In genomic region chr5:125277494-125278154, GRCh38 we compare ENCODE assay signal across 12 cellular contexts.
DNase-seq lines count a peak whose midpoint lies in the region; ATAC-seq and TF ChIP-seq lines count a peak whose summit lies in the region.
"Had no signal": no experiment of that assay in that cellular context is flagged by ENCODE, and none has a peak within 500 bp of the region (broad histone marks: within the 10 kb centered on the region; RNA-seq: fewer than 3 reads in every experiment).

No MANE protein-coding gene starts in this region.

- peak overlapping the region; percentile 63 for H3K27ac ChIP-seq in RWPE1
- no peak overlapping the region for H3K27ac ChIP-seq in ovary
- H3K27ac ChIP-seq: upper lobe of left lung had no signal

- no peaks in the 10 kb centered on the region for H3K36me3 ChIP-seq in ovary
- H3K36me3 ChIP-seq: upper lobe of left lung had no signal

- no peaks in the 10 kb centered on the region for H3K4me1 ChIP-seq in ovary (ENCODE audit: insufficient read depth)
- H3K4me1 ChIP-seq: upper lobe of left lung had no signal

- TF ChIP-seq POLR2A in ovary (IDR thresholded peaks at IDR 0.05): no peak

- H3K4me3 ChIP-seq in fibroblast of the aortic adventitia (ENCODE audit: low read depth, low read length) (no peak overlapping the region), skeletal muscle cell (ENCODE audit: low read depth, low read length) (no peak overlapping the region), ovary (no peak overlapping the region)
- H3K4me3 ChIP-seq: upper lobe of left lung had no signal

- H3K27me3 ChIP-seq in ovary: no peaks in the 10 kb centered on the region
- H3K27me3 ChIP-seq: upper lobe of left lung had no signal

- WGBS in ovary, 3 donors: 86 to 92% (median 86%) methylated on average over 3 of the region's 3 CpGs

- no peak for TF ChIP-seq EP300 in ovary (IDR thresholded peaks at IDR 0.05)

- TF ChIP-seq CTCF in RWPE1 (conservative IDR thresholded peaks at IDR 0.05; ENCODE audit: low read depth): no peak
- no peak for TF ChIP-seq CTCF in fibroblast of the aortic adventitia (IDR thresholded peaks at IDR 0.05; ENCODE audit: insufficient read depth, low read length)
- TF ChIP-seq CTCF in ovary (IDR thresholded peaks at IDR 0.05): no peak

- no peaks in the 10 kb centered on the region for H3K9me3 ChIP-seq in ovary
- H3K9me3 ChIP-seq: upper lobe of left lung had no signal

- CTCF ChIA-PET in RWPE1 (lab: Yijun Ruan, JAX): interaction anchor here (0.8 kb wide), 1 partner anchor 11 kb away, joined by 3 read pairs; no protein-coding TSS in a partner anchor

- intact Hi-C loops in ovary (cut with DNase I): no loop called here

- POLR2A ChIA-PET in RWPE1 (lab: Yijun Ruan, JAX; ENCODE audit: low non-redundant PET): no interaction called here

- DNase-seq in GM04503 (ENCODE audit: low read depth) (peak; percentile 52), RWPE1 (ENCODE audit: low spot score) (peak; percentile 99), fibroblast of the aortic adventitia (ENCODE audit: low read depth) (peak; percentile 90), skeletal muscle cell (ENCODE audit: low read depth) (peak; percentile 72), ovary (no peak), NAMALWA (ENCODE audit: low spot score) (no peak), NCI-H774 (lab: John Stamatoyannopoulos, UW) (no peak)
- DNase-seq: activated CD8-positive, alpha-beta memory T cell treated with anti-CD3 and anti-CD28 coated beads, Interleukin-2, amount 50 U/mL, for 4 hours; central memory CD4-positive, alpha-beta T cell; NCI-H524 treated with DMSO at 0.1 percent for 48 hours; upper lobe of left lung had no signal

- ATAC-seq in HG03108 (IDR thresholded peaks at IDR 0.05; ENCODE audit: unreplicated experiment): no peak

Comparison
In these comparisons a context has a peak if more than half of its experiments do, and no peak if none do; other contexts are left out.
1. DNase-seq: peak in GM04503 (single experiment), RWPE1 (single experiment), fibroblast of the aortic adventitia (single experiment) and skeletal muscle cell (single experiment); none in ovary (0 of 5), NAMALWA (single experiment) and NCI-H774 (single experiment).